11 cellular contexts compared by ENCODE assay signal in genomic region chr9:93306081-93306480, GRCh38.
"Had no signal": no experiment of that assay in that cellular context is flagged by ENCODE, and none has a peak within 500 bp of the region (broad histone marks: within the 10 kb centered on the region; RNA-seq: fewer than 3 reads in every experiment).

No MANE protein-coding gene starts in this region.

- DNase-seq: activated B cell treated with CpG ODN at 0.5 μM for 24 hours; activated CD4-positive, alpha-beta T cell treated with anti-CD3 and anti-CD28 coated beads, Interleukin-2, amount 50 U/mL, for 1 hour; activated effector memory CD4-positive, alpha-beta T cell treated with anti-CD3 and anti-CD28 coated beads, Interleukin-2, amount 50 U/mL, for 16 hours; activated T-cell treated with anti-CD3 and anti-CD28 coated beads, Interleukin-2, amount 50 U/mL, for 4 hours; amniotic stem cell; mesendoderm; stimulated activated CD4-positive, alpha-beta T cell treated with anti-CD3 and anti-CD28 coated beads, Interleukin-1b, Interleukin-23, amount 100 ng/mL, for 48 hours; stimulated activated naive B cell treated with anti-CD40 and anti-IgM and Interleukin-4, amounts not matched to agents 10 μg/mL and 1 μg/mL and 100 μg/mL, for 72 hours; T-helper 17 cell; upper lobe of right lung had no signal

- H3K9me3 ChIP-seq: upper lobe of right lung had no signal

- FAIRE-seq: TTC549 had no signal

- H3K36me3 ChIP-seq: upper lobe of right lung had no signal

- H3K27ac ChIP-seq: upper lobe of right lung had no signal

- H3K4me1 ChIP-seq: upper lobe of right lung had no signal

- H3K27me3 ChIP-seq: upper lobe of right lung had no signal

- H3K4me3 ChIP-seq: upper lobe of right lung had no signal
